In genomic region chr22:17106161-17106784, GRCh38 we compare ENCODE assay signal across 10 cellular contexts. TPM values are rescaled to one million over a fixed set of nuclear protein-coding genes. Genes with fewer than 3 reads are reported as not detected.
DNase-seq lines count a peak whose midpoint lies in the region; ATAC-seq and TF ChIP-seq lines count a peak whose summit lies in the region.
"Had no signal": no experiment of that assay in that cellular context is flagged by ENCODE, and none has a peak within 500 bp of the region (broad histone marks: within the 10 kb centered on the region; RNA-seq: fewer than 3 reads in every experiment).

No MANE protein-coding gene starts in this region.

- TF ChIP-seq CTCF in GM12875 (IDR thresholded peaks at IDR 0.05; ENCODE audit: borderline replicate concordance, insufficient read depth, low read depth, low read length) (0 out of 2 replicates have a peak, but pooled peaks have one; percentile 7), Loucy (conservative IDR thresholded peaks at IDR 0.05; ENCODE audit: low read length) (peak; percentile 19; the same call in 1 of the 2 replicates), neural progenitor cell (IDR thresholded peaks at IDR 0.05) (peak; percentile 36)

- H3K4me3 Mint-ChIP-seq in activated naive CD8-positive, alpha-beta T cell treated with anti-CD3 and anti-CD28 coated beads for 36 hours, result peak overlapping the region; percentile 65
- no peak overlapping the region for H3K4me3 Mint-ChIP-seq in neural progenitor cell

- peaks cover 78% of the 10 kb centered on the region; the same call in 1 of the 2 replicates for H3K36me3 ChIP-seq in Loucy (ENCODE audit: insufficient read depth, low read length)
- no peaks in the 10 kb centered on the region for H3K36me3 ChIP-seq in neural progenitor cell
- H3K36me3 ChIP-seq: breast epithelium had no signal

- H3K9ac ChIP-seq in Loucy (ENCODE audit: low read depth, low read length, poor library complexity, severe bottlenecking) (no peak overlapping the region), neural progenitor cell (no peak overlapping the region)

- H3K4me1 ChIP-seq in Loucy (ENCODE audit: insufficient read depth, low read length, poor library complexity, severe bottlenecking), result no peaks in the 10 kb centered on the region
- H3K4me1 ChIP-seq in neural progenitor cell, result peaks cover 10% of the 10 kb centered on the region
- H3K4me1 ChIP-seq: breast epithelium had no signal

- peak overlapping the region; percentile 84 for H3K27ac Mint-ChIP-seq in activated naive CD8-positive, alpha-beta T cell treated with anti-CD3 and anti-CD28 coated beads for 36 hours
- no peak overlapping the region for H3K27ac Mint-ChIP-seq in neural progenitor cell

- no peaks in the 10 kb centered on the region for H3K27me3 ChIP-seq in Loucy (ENCODE audit: insufficient read depth, low read length, poor library complexity, severe bottlenecking)
- H3K27me3 ChIP-seq in neural progenitor cell, result no peaks in the 10 kb centered on the region
- H3K27me3 ChIP-seq: breast epithelium had no signal

- H3K4me2 ChIP-seq in Loucy (ENCODE audit: low read depth, low read length, poor library complexity, severe bottlenecking) (no peak overlapping the region), neural progenitor cell (peak overlapping the region; percentile 35)

- H2AFZ ChIP-seq in Loucy (ENCODE audit: low read length) (no peak overlapping the region), neural progenitor cell (replicated peaks) (no peak overlapping the region)

- no peaks in the 10 kb centered on the region for H4K20me1 ChIP-seq in Loucy (ENCODE audit: insufficient read depth, low read length, poor library complexity, severe bottlenecking)
- H4K20me1 ChIP-seq in neural progenitor cell (ENCODE audit: low read depth), result peaks cover 5% of the 10 kb centered on the region

- H3K9me3 ChIP-seq in Loucy (ENCODE audit: insufficient read depth, low read depth, low read length) (no peaks in the 10 kb centered on the region), neural progenitor cell (ENCODE audit: low read depth) (no peaks in the 10 kb centered on the region)
- H3K9me3 ChIP-seq: breast epithelium had no signal

- H3K27ac ChIP-seq in neural progenitor cell, result no peak overlapping the region
- H3K27ac ChIP-seq: breast epithelium had no signal

- peak; percentile 22 for DNase-seq in activated naive CD8-positive, alpha-beta T cell treated with anti-CD3 and anti-CD28 coated beads for 36 hours
- DNase-seq in neural progenitor cell (ENCODE audit: low spot score) (peak; percentile 26), putamen (ENCODE audit: low spot score) (no peak)
- DNase-seq: left colon, NCI-H748 treated with DMSO at 0.1 percent for 48 hours had no signal

- no peaks in the 10 kb centered on the region for H3K9me2 ChIP-seq in Loucy (replicated peaks; ENCODE audit: low read depth, low read length)

- ATAC-seq in GM19023 (IDR thresholded peaks at IDR 0.05; ENCODE audit: unreplicated experiment) (no peak), GM21390 (IDR thresholded peaks at IDR 0.05; ENCODE audit: unreplicated experiment) (no peak)
- ATAC-seq: left colon had no signal

- no peaks in the 10 kb centered on the region for H3K9me3 Mint-ChIP-seq in activated naive CD8-positive, alpha-beta T cell treated with anti-CD3 and anti-CD28 coated beads for 36 hours
- H3K9me3 Mint-ChIP-seq in neural progenitor cell, result no peaks in the 10 kb centered on the region

- no peak overlapping the region for H3K4me3 ChIP-seq in GM12875 (ENCODE audit: low read depth, low read length)
- H3K4me3 ChIP-seq in Loucy (ENCODE audit: low read length, poor library complexity, severe bottlenecking), result no peak overlapping the region
- H3K4me3 ChIP-seq in neural progenitor cell, result no peak overlapping the region
- H3K4me3 ChIP-seq: breast epithelium had no signal

- H3K27me3 Mint-ChIP-seq in activated naive CD8-positive, alpha-beta T cell treated with anti-CD3 and anti-CD28 coated beads for 36 hours, result no peaks in the 10 kb centered on the region
- peaks cover 6% of the 10 kb centered on the region for H3K27me3 Mint-ChIP-seq in neural progenitor cell (ENCODE audit: insufficient read depth, low read depth)

- H3K36me3 Mint-ChIP-seq in activated naive CD8-positive, alpha-beta T cell treated with anti-CD3 and anti-CD28 coated beads for 36 hours, result peaks cover 29% of the 10 kb centered on the region
- peaks cover 4% of the 10 kb centered on the region for H3K36me3 Mint-ChIP-seq in neural progenitor cell

- H3K79me2 ChIP-seq in Loucy (ENCODE audit: insufficient read depth, low read length) (no peaks in the 10 kb centered on the region), neural progenitor cell (ENCODE audit: low read depth) (no peaks in the 10 kb centered on the region)

- H3F3A ChIP-seq in Loucy (ENCODE audit: low read depth), result no peaks in the 10 kb centered on the region
- H3F3A ChIP-seq in neural progenitor cell (ENCODE audit: low read depth), result peaks cover 8% of the 10 kb centered on the region

- H3K4me1 Mint-ChIP-seq in activated naive CD8-positive, alpha-beta T cell treated with anti-CD3 and anti-CD28 coated beads for 36 hours, result peaks cover 50% of the 10 kb centered on the region
- peaks cover 7% of the 10 kb centered on the region for H3K4me1 Mint-ChIP-seq in neural progenitor cell

RNA-seq across cellular contexts. Expression of gene TMEM121B, which starts 14.9 kb away (rescaled TPM):
- under 1 TPM; 0.27 to 0.36 TPM for total RNA-seq in activated naive CD8-positive, alpha-beta T cell treated with anti-CD3 and anti-CD28 coated beads for 36 hours
- total RNA-seq in neural progenitor cell (ENCODE audit: low replicate concordance), result 2.8 and 5.0 TPM in 2 replicates

RNA-seq across cellular contexts. Expression of gene IL17RA, which starts 21.5 kb away (rescaled TPM):
- 10 to 100 TPM; 13.3 to 16.6 TPM for total RNA-seq in activated naive CD8-positive, alpha-beta T cell treated with anti-CD3 and anti-CD28 coated beads for 36 hours
- 2.7 and 5.2 TPM in 2 replicates for total RNA-seq in neural progenitor cell (ENCODE audit: low replicate concordance)

RNA-seq across cellular contexts. Expression of gene HDHD5, which starts 52.8 kb away (rescaled TPM):
- total RNA-seq in activated naive CD8-positive, alpha-beta T cell treated with anti-CD3 and anti-CD28 coated beads for 36 hours, result 10 to 100 TPM; 54.9 to 64.8 TPM
- total RNA-seq in neural progenitor cell (ENCODE audit: low replicate concordance), result 39.7 and 80.3 TPM in 2 replicates
